ENCODE assay signal across 1 cellular context in genomic region chr2:233193738-233194137, GRCh38.
TF ChIP-seq lines count a peak whose summit lies in the region.

No MANE protein-coding gene starts in this region.

TF ChIP-seq in GM23338, 12 proteins besides CTCF, POLR2A, EP300 and RAD21 (continued from another document):
- TF ChIP-seq ZNF462 (CRISPR knock-in tag; IDR thresholded peaks at IDR 0.05) (no peak), STAT1 (IDR thresholded peaks at IDR 0.05; ENCODE audit: unreplicated experiment) (no peak), NANOG (IDR thresholded peaks at IDR 0.05; ENCODE audit: borderline replicate concordance) (no peak)
TF ChIP-seq in GM23338: peak in this region for 0.
